24 cellular contexts compared by ENCODE assay signal in genomic region chr22:33202455-33202854, GRCh38.
"Had no signal": no experiment of that assay in that cellular context is flagged by ENCODE, and none has a peak within 500 bp of the region (broad histone marks: within the 10 kb centered on the region; RNA-seq: fewer than 3 reads in every experiment).

No MANE protein-coding gene starts in this region.

- H3K27ac ChIP-seq: neural progenitor cell, pancreas, prostate gland, right atrium auricular region, skin epidermis, spleen, stomach, thoracic aorta, thyroid gland, tibial nerve, upper lobe of left lung, vagina had no signal

- H3K9me3 Mint-ChIP-seq: stimulated activated memory B cell treated with anti-CD40 and anti-IgM and Interleukin-4, amounts not matched to agents 10 μg/mL and 1 μg/mL and 100 μg/mL, for 72 hours; stimulated activated naive CD8-positive, alpha-beta T cell treated with anti-CD3 and anti-CD28 coated beads, Interleukin-15, Interleukin-2, amounts not matched to agents 100 ng/mL and 50 ng/mL, for 24 hours had no signal

- H3K9ac ChIP-seq: neural progenitor cell had no signal

- H3K27ac Mint-ChIP-seq: natural killer cell; nephron; neural progenitor cell; stimulated activated naive CD8-positive, alpha-beta T cell treated with anti-CD3 and anti-CD28 coated beads, Interleukin-15, Interleukin-2, amounts not matched to agents 100 ng/mL and 50 ng/mL, for 24 hours had no signal

- H3K4me3 ChIP-seq: neural progenitor cell, pancreas, prostate gland, right atrium auricular region, skin epidermis, smooth muscle cell, spleen, stomach, thoracic aorta, thyroid gland, tibial nerve, upper lobe of left lung, vagina had no signal

- H3K9me3 ChIP-seq: pancreas, prostate gland, right atrium auricular region, spleen, stomach, thoracic aorta, thyroid gland, upper lobe of left lung, vagina had no signal

- H3K36me3 Mint-ChIP-seq: natural killer cell; neural progenitor cell; stimulated activated memory B cell treated with anti-CD40 and anti-IgM and Interleukin-4, amounts not matched to agents 10 μg/mL and 1 μg/mL and 100 μg/mL, for 72 hours had no signal

- H3K4me1 Mint-ChIP-seq: natural killer cell, nephron had no signal

- FAIRE-seq: pancreas, urothelium cell line had no signal

- H3K4me1 ChIP-seq: neural progenitor cell, pancreas, prostate gland, right atrium auricular region, thyroid gland, upper lobe of left lung, vagina had no signal

- H3K4me3 Mint-ChIP-seq: natural killer cell; nephron; stimulated activated naive CD8-positive, alpha-beta T cell treated with anti-CD3 and anti-CD28 coated beads, Interleukin-15, Interleukin-2, amounts not matched to agents 100 ng/mL and 50 ng/mL, for 24 hours had no signal

- H3K27me3 ChIP-seq: pancreas, right atrium auricular region, thyroid gland, tibial nerve, upper lobe of left lung, vagina had no signal

- H3K36me3 ChIP-seq: neural progenitor cell, pancreas, prostate gland, right atrium auricular region, spleen, stomach, thoracic aorta, thyroid gland, tibial nerve, upper lobe of left lung, vagina had no signal

- DNase-seq: natural killer cell; spleen; stimulated activated CD4-positive, alpha-beta T cell treated with anti-CD3 and anti-CD28 coated beads, Interleukin-12 subunit alpha, Interleukin-12 subunit beta, amount 100 ng/mL, for 4 hours; stimulated activated CD4-positive, alpha-beta T cell treated with anti-CD3 and anti-CD28 coated beads, Interleukin-1b, Interleukin-23, amount 100 ng/mL, for 48 hours; stimulated activated CD4-positive, alpha-beta T cell treated with anti-CD3 and anti-CD28 coated beads, Interleukin-4, amount 100 ng/mL, for 1 hour; stimulated activated CD4-positive, alpha-beta T cell treated with anti-CD3 and anti-CD28 coated beads, Interleukin-4, amount 100 ng/mL, for 4 hours; stimulated activated CD8-positive, alpha-beta memory T cell treated with anti-CD3 and anti-CD28 coated beads, Interleukin-4, amount 100 ng/mL, for 48 hours; stimulated activated naive CD4-positive, alpha-beta T cell treated with Interleukin-2 at 50 U/mL for 16 hours had no signal

- ATAC-seq: natural killer cell had no signal

- H2AFZ ChIP-seq: neural progenitor cell had no signal
